Comparison of ENCODE assay signal across 18 cellular contexts in the genomic region with DNA sequence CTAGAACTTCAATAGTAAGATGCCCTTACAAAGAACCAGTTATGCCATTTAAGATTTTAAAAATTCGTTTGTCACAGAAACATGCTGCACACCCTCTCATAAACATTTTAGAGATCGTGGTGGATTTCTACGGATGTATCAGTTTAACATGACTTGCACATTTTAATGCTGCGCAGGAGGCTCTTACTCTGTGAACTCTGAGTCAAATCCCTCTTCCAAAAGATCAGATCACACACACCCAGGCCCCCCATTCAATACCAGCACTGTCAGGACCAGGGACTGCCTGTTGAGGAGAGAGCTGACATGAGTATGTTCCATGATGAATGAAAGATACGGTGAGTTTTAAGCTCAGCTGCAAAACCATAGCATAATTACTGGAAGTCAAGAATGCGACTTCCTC.
DNase-seq lines count a peak whose midpoint lies in the region; ATAC-seq, FAIRE-seq and TF ChIP-seq lines count a peak whose summit lies in the region.
"Had no signal": no experiment of that assay in that cellular context is flagged by ENCODE, and none has a peak within 500 bp of the region (broad histone marks: within the 10 kb centered on the region; RNA-seq: fewer than 3 reads in every experiment).

No MANE protein-coding gene starts in this region.

- H3K4me3 ChIP-seq in mammary epithelial cell (replicated peaks in 1 of 3; ENCODE audit: insufficient read depth in 1 of 3, low read depth in 2 of 3, low read length in 3 of 3) (no peak overlapping the region), K562 (no peak overlapping the region), mesendoderm (ENCODE audit: low read length) (no peak overlapping the region)
- H3K4me3 ChIP-seq: GM23338 had no signal

- TF ChIP-seq CTCF in MCF 10A (IDR thresholded peaks at IDR 0.05; ENCODE audit: unreplicated experiment) (no peak), mammary epithelial cell (conservative IDR thresholded peaks at IDR 0.05 in 1 of 2, IDR thresholded peaks at IDR 0.05 in 1 of 2; ENCODE audit: extremely low read depth in 1 of 2, insufficient read depth in 1 of 2, low read depth in 1 of 2, low read length in 2 of 2) (no peak), K562 (IDR thresholded peaks at IDR 0.05 in 2 of 3, conservative IDR thresholded peaks at IDR 0.05 in 1 of 3; ENCODE audit: insufficient read depth in 2 of 3, low read depth in 1 of 3, low read length in 3 of 3) (no peak)

- no peak overlapping the region for H3K23ac ChIP-seq in mesendoderm (ENCODE audit: low read length)

- TF ChIP-seq POLR2A in K562 (conservative IDR thresholded peaks at IDR 0.05), result no peak

- ATAC-seq in K562 (no peak), HG02970 (IDR thresholded peaks at IDR 0.05; ENCODE audit: low FRiP score, unreplicated experiment) (no peak)
- ATAC-seq: CD8-positive, alpha-beta T cell; GM23338 had no signal

- no peaks in the 10 kb centered on the region for H3K79me2 ChIP-seq in mammary epithelial cell (ENCODE audit: insufficient read depth, low read length)
- no peaks in the 10 kb centered on the region for H3K79me2 ChIP-seq in K562 (ENCODE audit: control insufficient read depth, insufficient read depth, low read length)
- no peaks in the 10 kb centered on the region for H3K79me2 ChIP-seq in mesendoderm (ENCODE audit: control insufficient read depth, insufficient read depth, low read length)

- H3K79me1 ChIP-seq in mesendoderm (ENCODE audit: low read length), result no peaks in the 10 kb centered on the region

- peaks cover 7% of the 10 kb centered on the region for H3K9me3 Mint-ChIP-seq in MCF 10A (ENCODE audit: unreplicated experiment)
- H3K9me3 Mint-ChIP-seq: CD8-positive, alpha-beta T cell had no signal

- POLR2A ChIA-PET in MCF 10A (lab: Yijun Ruan, JAX) (no interaction called here), K562 (lab: Yijun Ruan, JAX) (no interaction called here)

- no peak overlapping the region for H2BK120ac ChIP-seq in mesendoderm (ENCODE audit: low read depth, low read length)

- H3K36me3 Mint-ChIP-seq in MCF 10A (ENCODE audit: insufficient read depth, unreplicated experiment), result no peaks in the 10 kb centered on the region
- H3K36me3 Mint-ChIP-seq: CD8-positive, alpha-beta T cell had no signal

- dilution Hi-C loops in mammary epithelial cell (cut with HindIII; ENCODE audit: low sequenced_read_pairs), result no loop called here

- peaks cover 16% of the 10 kb centered on the region for H3K4me1 Mint-ChIP-seq in MCF 10A (ENCODE audit: insufficient read depth, unreplicated experiment)

- H3K18ac ChIP-seq in mesendoderm (ENCODE audit: low read length), result peak overlapping the region; percentile 40

- H3K4me3 Mint-ChIP-seq in MCF 10A (ENCODE audit: unreplicated experiment), result no peak overlapping the region
- H3K4me3 Mint-ChIP-seq: CD8-positive, alpha-beta T cell; GM23338 had no signal

- H3K9me3 ChIP-seq in mammary epithelial cell (replicated peaks; ENCODE audit: insufficient read depth, low read length) (peaks cover 8% of the 10 kb centered on the region), K562 (replicated peaks; ENCODE audit: control insufficient read depth, insufficient read depth, low read depth, low read length) (no peaks in the 10 kb centered on the region)
- H3K9me3 ChIP-seq: BE2C had no signal

- H3K4me2 ChIP-seq in mammary epithelial cell (ENCODE audit: insufficient read depth, low read depth, low read length) (no peak overlapping the region), K562 (ENCODE audit: insufficient read depth, low read length) (no peak overlapping the region), mesendoderm (ENCODE audit: low read length) (no peak overlapping the region)
- H3K4me2 ChIP-seq: GM23338 had no signal

- no peak overlapping the region for H2BK5ac ChIP-seq in mesendoderm (ENCODE audit: low read length)

- no peak for FAIRE-seq in K562 (lab: Jason Lieb, UNC)
- FAIRE-seq: A204.1, GM12892 had no signal

- DNase-seq in MCF 10A (ENCODE audit: unreplicated experiment) (no peak), mammary epithelial cell (no peak), MV-4-11 (lab: John Stamatoyannopoulos, UW) (peak; percentile 11), K562 (ENCODE audit: extremely low read depth in 1 of 4, low spot score in 3 of 4) (no peak), mesendoderm (no peak), NCI-H128 (lab: John Stamatoyannopoulos, UW; ENCODE audit: unreplicated experiment) (no peak), occipital lobe (lab: John Stamatoyannopoulos, UW) (no peak)
- DNase-seq: BE2C; Caco-2; CD8-positive, alpha-beta T cell; DND-41; GDM1; H7 had no signal

- H3K27ac ChIP-seq in mammary epithelial cell (ENCODE audit: insufficient read depth, low read depth, low read length), result no peak overlapping the region
- H3K27ac ChIP-seq in K562 (ENCODE audit: extremely low read depth, low read depth, low read length), result no peak overlapping the region
- no peak overlapping the region for H3K27ac ChIP-seq in mesendoderm (ENCODE audit: low read depth, low read length)
- H3K27ac ChIP-seq: C4-2B had no signal

- no peak overlapping the region for H3K4ac ChIP-seq in mesendoderm (ENCODE audit: low read depth, low read length)

- H2BK15ac ChIP-seq in mesendoderm (replicated peaks; ENCODE audit: low read depth), result no peak overlapping the region

- no peak overlapping the region for H2AK5ac ChIP-seq in mesendoderm (ENCODE audit: low read length)

- intact Hi-C loops in MCF 10A (cut with micrococcal nuclease) (no loop called here), mammary epithelial cell (cut with micrococcal nuclease) (no loop called here), K562 (cut with micrococcal nuclease) (no loop called here)

- H3K56ac ChIP-seq in mesendoderm (ENCODE audit: low read length), result no peak overlapping the region

- no peak overlapping the region for H2AFZ ChIP-seq in mammary epithelial cell (ENCODE audit: low read depth, low read length)
- no peak overlapping the region for H2AFZ ChIP-seq in K562 (ENCODE audit: low read depth, low read length)
- H2AFZ ChIP-seq: GM23338 had no signal

- H4K20me1 ChIP-seq in mammary epithelial cell (ENCODE audit: insufficient read depth, low read length) (no peaks in the 10 kb centered on the region), K562 (replicated peaks; ENCODE audit: control insufficient read depth, insufficient read depth, low read length) (no peaks in the 10 kb centered on the region)

- no peak for TF ChIP-seq EP300 in K562 (IDR thresholded peaks at IDR 0.05; ENCODE audit: low read length)

- H4K5ac ChIP-seq in mesendoderm (ENCODE audit: low read length), result no peak overlapping the region

- H3K9ac ChIP-seq in mammary epithelial cell (ENCODE audit: insufficient read depth, low read length), result no peak overlapping the region
- no peak overlapping the region for H3K9ac ChIP-seq in K562 (ENCODE audit: insufficient read depth in 1 of 2, low read depth in 2 of 2, low read length in 2 of 2)
- no peak overlapping the region for H3K9ac ChIP-seq in mesendoderm (ENCODE audit: low read length)

- no peaks in the 10 kb centered on the region for H3K9me1 ChIP-seq in K562 (ENCODE audit: control insufficient read depth, insufficient read depth, low read length)

- H3K27me3 ChIP-seq in mammary epithelial cell (ENCODE audit: insufficient read depth, low read length) (no peaks in the 10 kb centered on the region), K562 (ENCODE audit: control insufficient read depth in 2 of 2, insufficient read depth in 2 of 2, low read length in 2 of 2) (no peaks in the 10 kb centered on the region), mesendoderm (ENCODE audit: insufficient read depth, low read length, poor library complexity) (no peaks in the 10 kb centered on the region)
- H3K27me3 ChIP-seq: BE2C had no signal

- H3K27ac Mint-ChIP-seq in MCF 10A (ENCODE audit: low read depth, unreplicated experiment), result peak overlapping the region; percentile 31
- H3K27ac Mint-ChIP-seq: CD8-positive, alpha-beta T cell; GM23338 had no signal

- CTCF ChIA-PET in MCF 10A (lab: Yijun Ruan, JAX), result no interaction called here
- CTCF ChIA-PET in mammary epithelial cell (lab: Charles Lee; ENCODE audit: low non-redundant PET), result no interaction called here
- CTCF ChIA-PET in K562 (lab: Yijun Ruan, JAX; ENCODE audit: low intra/inter-chr PET ratio), result no interaction called here

- H3K36me3 ChIP-seq in mammary epithelial cell (ENCODE audit: insufficient read depth, low read length) (no peaks in the 10 kb centered on the region), K562 (ENCODE audit: control insufficient read depth, insufficient read depth, low read length) (no peaks in the 10 kb centered on the region), mesendoderm (ENCODE audit: control insufficient read depth, insufficient read depth, low read length) (no peaks in the 10 kb centered on the region)
- H3K36me3 ChIP-seq: BE2C had no signal

- no peaks in the 10 kb centered on the region for H3K4me1 ChIP-seq in mammary epithelial cell (ENCODE audit: insufficient read depth, low read length)
- no peaks in the 10 kb centered on the region for H3K4me1 ChIP-seq in K562 (replicated peaks in 1 of 2; ENCODE audit: control insufficient read depth in 2 of 2, insufficient read depth in 2 of 2, low read length in 2 of 2)
- peaks cover 6% of the 10 kb centered on the region for H3K4me1 ChIP-seq in mesendoderm (ENCODE audit: control insufficient read depth, low read depth, low read length)
- H3K4me1 ChIP-seq: BE2C, Caco-2 had no signal

- WGBS in mammary epithelial cell (ENCODE audit: low coverage, missing lambda C conversion rate), result 26% methylated on average over 6 of the region's 6 CpGs
- 5% methylated on average over 6 of the region's 6 CpGs for WGBS in K562 (ENCODE audit: insufficient coverage, low coverage, missing lambda C conversion rate)
- WGBS in mesendoderm (ENCODE audit: extremely low coverage, insufficient coverage, low lambda C conversion rate), result no CpG with 5 or more reads among the region's 6 CpGs

- no peak overlapping the region for H4K8ac ChIP-seq in mesendoderm (ENCODE audit: low read depth, low read length)

- TF ChIP-seq RAD21 in K562 (CRISPR knock-in tag; conservative IDR thresholded peaks at IDR 0.05 in 1 of 2, IDR thresholded peaks at IDR 0.05 in 1 of 2), result no peak

- in situ Hi-C loops in mammary epithelial cell (cut with MboI; ENCODE audit: low sequenced_read_pairs in 2 of 2) (no loop called here), K562 (cut with MboI) (no loop called here)

- no TSS peak for BruUV-seq in MCF 10A (replicated peaks; lab: Mats Ljungman, UMichigan)
- no TSS peak for BruUV-seq in mammary epithelial cell (replicated peaks; lab: Mats Ljungman, UMichigan)
- no TSS peak for BruUV-seq in K562 (replicated peaks; lab: Mats Ljungman, UMichigan)

- no peaks in the 10 kb centered on the region for H3K27me3 Mint-ChIP-seq in MCF 10A (ENCODE audit: insufficient read depth, unreplicated experiment)

TF ChIP-seq in K562, 482 proteins besides CTCF, POLR2A, EP300 and RAD21 (continues in another document):
- TF ChIP-seq, protein P1, sequence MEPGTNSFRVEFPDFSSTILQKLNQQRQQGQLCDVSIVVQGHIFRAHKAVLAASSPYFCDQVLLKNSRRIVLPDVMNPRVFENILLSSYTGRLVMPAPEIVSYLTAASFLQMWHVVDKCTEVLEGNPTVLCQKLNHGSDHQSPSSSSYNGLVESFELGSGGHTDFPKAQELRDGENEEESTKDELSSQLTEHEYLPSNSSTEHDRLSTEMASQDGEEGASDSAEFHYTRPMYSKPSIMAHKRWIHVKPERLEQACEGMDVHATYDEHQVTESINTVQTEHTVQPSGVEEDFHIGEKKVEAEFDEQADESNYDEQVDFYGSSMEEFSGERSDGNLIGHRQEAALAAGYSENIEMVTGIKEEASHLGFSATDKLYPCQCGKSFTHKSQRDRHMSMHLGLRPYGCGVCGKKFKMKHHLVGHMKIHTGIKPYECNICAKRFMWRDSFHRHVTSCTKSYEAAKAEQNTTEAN (CRISPR knock-in tag; IDR thresholded peaks at IDR 0.05), result no peak
